ENCODE assay signal across 1 cellular context in genomic region chr16:3698941-3699340, GRCh38.
TF ChIP-seq lines count a peak whose summit lies in the region.

No MANE protein-coding gene starts in this region.

TF ChIP-seq in HepG2, 621 proteins besides CTCF, POLR2A, EP300 and RAD21:
- TF ChIP-seq, protein P1, sequence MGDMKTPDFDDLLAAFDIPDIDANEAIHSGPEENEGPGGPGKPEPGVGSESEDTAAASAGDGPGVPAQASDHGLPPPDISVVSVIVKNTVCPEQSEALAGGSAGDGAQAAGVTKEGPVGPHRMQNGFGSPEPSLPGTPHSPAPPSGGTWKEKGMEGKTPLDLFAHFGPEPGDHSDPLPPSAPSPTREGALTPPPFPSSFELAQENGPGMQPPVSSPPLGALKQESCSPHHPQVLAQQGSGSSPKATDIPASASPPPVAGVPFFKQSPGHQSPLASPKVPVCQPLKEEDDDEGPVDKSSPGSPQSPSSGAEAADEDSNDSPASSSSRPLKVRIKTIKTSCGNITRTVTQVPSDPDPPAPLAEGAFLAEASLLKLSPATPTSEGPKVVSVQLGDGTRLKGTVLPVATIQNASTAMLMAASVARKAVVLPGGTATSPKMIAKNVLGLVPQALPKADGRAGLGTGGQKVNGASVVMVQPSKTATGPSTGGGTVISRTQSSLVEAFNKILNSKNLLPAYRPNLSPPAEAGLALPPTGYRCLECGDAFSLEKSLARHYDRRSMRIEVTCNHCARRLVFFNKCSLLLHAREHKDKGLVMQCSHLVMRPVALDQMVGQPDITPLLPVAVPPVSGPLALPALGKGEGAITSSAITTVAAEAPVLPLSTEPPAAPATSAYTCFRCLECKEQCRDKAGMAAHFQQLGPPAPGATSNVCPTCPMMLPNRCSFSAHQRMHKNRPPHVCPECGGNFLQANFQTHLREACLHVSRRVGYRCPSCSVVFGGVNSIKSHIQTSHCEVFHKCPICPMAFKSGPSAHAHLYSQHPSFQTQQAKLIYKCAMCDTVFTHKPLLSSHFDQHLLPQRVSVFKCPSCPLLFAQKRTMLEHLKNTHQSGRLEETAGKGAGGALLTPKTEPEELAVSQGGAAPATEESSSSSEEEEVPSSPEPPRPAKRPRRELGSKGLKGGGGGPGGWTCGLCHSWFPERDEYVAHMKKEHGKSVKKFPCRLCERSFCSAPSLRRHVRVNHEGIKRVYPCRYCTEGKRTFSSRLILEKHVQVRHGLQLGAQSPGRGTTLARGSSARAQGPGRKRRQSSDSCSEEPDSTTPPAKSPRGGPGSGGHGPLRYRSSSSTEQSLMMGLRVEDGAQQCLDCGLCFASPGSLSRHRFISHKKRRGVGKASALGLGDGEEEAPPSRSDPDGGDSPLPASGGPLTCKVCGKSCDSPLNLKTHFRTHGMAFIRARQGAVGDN (CRISPR knock-in tag; IDR thresholded peaks at IDR 0.05) = peak; percentile 18; the same call in 1 of the 2 replicates
- TF ChIP-seq, protein P2, sequence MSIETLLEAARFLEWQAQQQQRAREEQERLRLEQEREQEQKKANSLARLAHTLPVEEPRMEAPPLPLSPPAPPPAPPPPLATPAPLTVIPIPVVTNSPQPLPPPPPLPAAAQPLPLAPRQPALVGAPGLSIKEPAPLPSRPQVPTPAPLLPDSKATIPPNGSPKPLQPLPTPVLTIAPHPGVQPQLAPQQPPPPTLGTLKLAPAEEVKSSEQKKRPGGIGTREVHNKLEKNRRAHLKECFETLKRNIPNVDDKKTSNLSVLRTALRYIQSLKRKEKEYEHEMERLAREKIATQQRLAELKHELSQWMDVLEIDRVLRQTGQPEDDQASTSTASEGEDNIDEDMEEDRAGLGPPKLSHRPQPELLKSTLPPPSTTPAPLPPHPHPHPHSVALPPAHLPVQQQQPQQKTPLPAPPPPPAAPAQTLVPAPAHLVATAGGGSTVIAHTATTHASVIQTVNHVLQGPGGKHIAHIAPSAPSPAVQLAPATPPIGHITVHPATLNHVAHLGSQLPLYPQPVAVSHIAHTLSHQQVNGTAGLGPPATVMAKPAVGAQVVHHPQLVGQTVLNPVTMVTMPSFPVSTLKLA (IDR thresholded peaks at IDR 0.05) = no peak
- TF ChIP-seq POLR2AphosphoS5 (IDR thresholded peaks at IDR 0.05; ENCODE audit: low read depth, low read length) (0 out of 2 replicates have a peak, but pooled peaks have one; percentile 24), ZSCAN12 (CRISPR knock-in tag; IDR thresholded peaks at IDR 0.05) (no peak)
